Comparison of ENCODE assay signal across 1 cellular context in genomic region chr1:47334765-47335435, GRCh38.
TF ChIP-seq lines count a peak whose summit lies in the region.

No MANE protein-coding gene starts in this region.

TF ChIP-seq in endothelial cell of umbilical vein, 7 proteins besides CTCF, POLR2A, EP300 and RAD21 (continued from another document):
- no peak for TF ChIP-seq GATA2 (IDR thresholded peaks at IDR 0.05; ENCODE audit: insufficient read depth, insufficient read length, low read depth, low read length)
